In the genomic region with DNA sequence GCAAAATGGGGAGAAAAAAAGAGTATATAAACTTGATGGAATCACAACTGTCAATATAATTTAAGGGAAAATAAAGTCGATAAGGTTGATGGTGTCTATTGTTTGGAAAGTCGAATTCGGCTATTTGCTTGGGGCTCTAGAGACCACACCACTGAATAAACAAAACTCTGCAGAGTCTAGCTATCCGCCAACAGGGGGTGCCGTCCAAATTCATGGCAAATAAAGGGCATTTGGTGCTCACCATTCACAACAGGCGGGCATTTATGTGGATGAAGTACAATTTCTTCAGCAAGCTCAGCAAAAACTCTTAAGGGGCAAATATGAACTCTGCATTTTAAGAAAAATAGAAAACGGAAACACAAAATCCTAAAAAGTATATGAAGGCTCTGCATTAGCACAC, we compare ENCODE assay signal across 12 cellular contexts. TPM values are rescaled to one million over a fixed set of nuclear protein-coding genes. Genes with fewer than 3 reads are reported as not detected.
DNase-seq lines count a peak whose midpoint lies in the region; ATAC-seq and TF ChIP-seq lines count a peak whose summit lies in the region.
"Had no signal": no experiment of that assay in that cellular context is flagged by ENCODE, and none has a peak within 500 bp of the region (broad histone marks: within the 10 kb centered on the region; RNA-seq: fewer than 3 reads in every experiment).

No MANE protein-coding gene starts in this region.

- no peak overlapping the region for H3K4me3 ChIP-seq in neural progenitor cell
- H3K4me3 ChIP-seq: thoracic aorta had no signal

- TF ChIP-seq CTCF in chondrocyte (IDR thresholded peaks at IDR 0.05), result peak; percentile 44
- peak; percentile 41 for TF ChIP-seq CTCF in neural progenitor cell (IDR thresholded peaks at IDR 0.05)

- H2AFZ ChIP-seq in neural progenitor cell (replicated peaks), result no peak overlapping the region

- H3K9me3 ChIP-seq in neural progenitor cell (ENCODE audit: low read depth), result no peaks in the 10 kb centered on the region
- H3K9me3 ChIP-seq: thoracic aorta had no signal

- H3K27ac ChIP-seq in neural progenitor cell, result no peak overlapping the region
- H3K27ac ChIP-seq: thoracic aorta had no signal

- H3K79me2 ChIP-seq in neural progenitor cell (ENCODE audit: low read depth), result no peaks in the 10 kb centered on the region

- H3K4me1 Mint-ChIP-seq in chondrocyte (ENCODE audit: low read depth) (peaks cover 9% of the 10 kb centered on the region), neural progenitor cell (no peaks in the 10 kb centered on the region)
- H3K4me1 Mint-ChIP-seq: activated CD4-positive, alpha-beta T cell treated with anti-CD3 and anti-CD28 coated beads, Interleukin-2, amount 10 ng/mL, durations not matched to agents 7 days and 5 days had no signal

- H3K4me2 ChIP-seq in neural progenitor cell, result no peak overlapping the region

- H3K9me3 Mint-ChIP-seq in chondrocyte (ENCODE audit: low read depth) (no peaks in the 10 kb centered on the region), neural progenitor cell (no peaks in the 10 kb centered on the region)
- H3K9me3 Mint-ChIP-seq: activated CD4-positive, alpha-beta T cell treated with anti-CD3 and anti-CD28 coated beads, Interleukin-2, amount 10 ng/mL, durations not matched to agents 7 days and 5 days had no signal

- H4K20me1 ChIP-seq in neural progenitor cell (ENCODE audit: low read depth), result no peaks in the 10 kb centered on the region

- no peaks in the 10 kb centered on the region for H3K27me3 ChIP-seq in neural progenitor cell

- no peak for ATAC-seq in GM18873 (IDR thresholded peaks at IDR 0.05; ENCODE audit: low FRiP score, unreplicated experiment)

- H3K27me3 Mint-ChIP-seq in chondrocyte (ENCODE audit: low read depth), result no peaks in the 10 kb centered on the region
- H3K27me3 Mint-ChIP-seq in neural progenitor cell (ENCODE audit: insufficient read depth, low read depth), result no peaks in the 10 kb centered on the region
- H3K27me3 Mint-ChIP-seq: activated CD4-positive, alpha-beta T cell treated with anti-CD3 and anti-CD28 coated beads, Interleukin-2, amount 10 ng/mL, durations not matched to agents 7 days and 5 days had no signal

- H3K36me3 ChIP-seq in neural progenitor cell, result no peaks in the 10 kb centered on the region
- H3K36me3 ChIP-seq: thoracic aorta had no signal

- H3F3A ChIP-seq in neural progenitor cell (ENCODE audit: low read depth), result no peaks in the 10 kb centered on the region

- no peaks in the 10 kb centered on the region for H3K4me1 ChIP-seq in neural progenitor cell

- H3K27ac Mint-ChIP-seq in chondrocyte (ENCODE audit: unreplicated experiment) (no peak overlapping the region), neural progenitor cell (peak overlapping the region; percentile 36)
- H3K27ac Mint-ChIP-seq: activated CD4-positive, alpha-beta T cell treated with anti-CD3 and anti-CD28 coated beads, Interleukin-2, amount 10 ng/mL, durations not matched to agents 7 days and 5 days had no signal

- H3K36me3 Mint-ChIP-seq in chondrocyte (ENCODE audit: low read depth), result no peaks in the 10 kb centered on the region
- H3K36me3 Mint-ChIP-seq in neural progenitor cell, result no peaks in the 10 kb centered on the region

- H3K4me3 Mint-ChIP-seq in chondrocyte (ENCODE audit: unreplicated experiment), result no peak overlapping the region
- H3K4me3 Mint-ChIP-seq in neural progenitor cell, result no peak overlapping the region
- H3K4me3 Mint-ChIP-seq: activated CD4-positive, alpha-beta T cell treated with anti-CD3 and anti-CD28 coated beads, Interleukin-2, amount 10 ng/mL, durations not matched to agents 7 days and 5 days had no signal

- DNase-seq in DMS53 (lab: John Stamatoyannopoulos, UW), result peak; percentile 16
- no peak for DNase-seq in DMS53 treated with DMSO at 0.1 percent for 48 hours (lab: John Stamatoyannopoulos, UW; ENCODE audit: unreplicated experiment)
- peak; percentile 26 for DNase-seq in NAMALWA (ENCODE audit: low spot score)
- DNase-seq in chondrocyte (ENCODE audit: low spot score), result no peak
- DNase-seq in neural progenitor cell (ENCODE audit: low spot score), result peak; percentile 4
- no peak for DNase-seq in HT-29 (ENCODE audit: low spot score)
- no peak for DNase-seq in stimulated activated CD4-positive, alpha-beta T cell treated with anti-CD3 and anti-CD28 coated beads, Interleukin-1b, Interleukin-23, amount 100 ng/mL, for 48 hours
- DNase-seq: activated CD4-positive, alpha-beta T cell treated with anti-CD3 and anti-CD28 coated beads, Interleukin-2, amount 10 ng/mL, durations not matched to agents 7 days and 5 days; NCI-H446 treated with DMSO at 0.1 percent for 48 hours; SW 1271 had no signal

- H3K9ac ChIP-seq in neural progenitor cell, result no peak overlapping the region

RNA-seq across cellular contexts. Expression of a gene that starts 23.3 kb away (rescaled TPM):
- total RNA-seq in chondrocyte (0.39 to 0.95 TPM (median 0.72 TPM) in 3 replicates), neural progenitor cell (ENCODE audit: low replicate concordance) (0.34 and 1.6 TPM in 2 replicates)
- not detected in 2 replicates for total RNA-seq in HT-29 (2014; rRNA removed; shearing (Covaris generic))
- total RNA-seq: activated CD4-positive, alpha-beta T cell treated with anti-CD3 and anti-CD28 coated beads, Interleukin-2, amount 10 ng/mL, durations not matched to agents 7 days and 5 days had no signal

Comparison
In these comparisons a context has a peak if more than half of its experiments do, and no peak if none do; other contexts are left out.
1. DNase-seq: peak in DMS53 (single experiment), NAMALWA (single experiment) and neural progenitor cell (single experiment); none in DMS53 treated with DMSO at 0.1 percent for 48 hours (single experiment), chondrocyte (single experiment), HT-29 (single experiment) and stimulated activated CD4-positive, alpha-beta T cell treated with anti-CD3 and anti-CD28 coated beads, Interleukin-1b, Interleukin-23, amount 100 ng/mL, for 48 hours (single experiment).